Comparison of ENCODE assay signal across 8 cellular contexts in the genomic region with DNA sequence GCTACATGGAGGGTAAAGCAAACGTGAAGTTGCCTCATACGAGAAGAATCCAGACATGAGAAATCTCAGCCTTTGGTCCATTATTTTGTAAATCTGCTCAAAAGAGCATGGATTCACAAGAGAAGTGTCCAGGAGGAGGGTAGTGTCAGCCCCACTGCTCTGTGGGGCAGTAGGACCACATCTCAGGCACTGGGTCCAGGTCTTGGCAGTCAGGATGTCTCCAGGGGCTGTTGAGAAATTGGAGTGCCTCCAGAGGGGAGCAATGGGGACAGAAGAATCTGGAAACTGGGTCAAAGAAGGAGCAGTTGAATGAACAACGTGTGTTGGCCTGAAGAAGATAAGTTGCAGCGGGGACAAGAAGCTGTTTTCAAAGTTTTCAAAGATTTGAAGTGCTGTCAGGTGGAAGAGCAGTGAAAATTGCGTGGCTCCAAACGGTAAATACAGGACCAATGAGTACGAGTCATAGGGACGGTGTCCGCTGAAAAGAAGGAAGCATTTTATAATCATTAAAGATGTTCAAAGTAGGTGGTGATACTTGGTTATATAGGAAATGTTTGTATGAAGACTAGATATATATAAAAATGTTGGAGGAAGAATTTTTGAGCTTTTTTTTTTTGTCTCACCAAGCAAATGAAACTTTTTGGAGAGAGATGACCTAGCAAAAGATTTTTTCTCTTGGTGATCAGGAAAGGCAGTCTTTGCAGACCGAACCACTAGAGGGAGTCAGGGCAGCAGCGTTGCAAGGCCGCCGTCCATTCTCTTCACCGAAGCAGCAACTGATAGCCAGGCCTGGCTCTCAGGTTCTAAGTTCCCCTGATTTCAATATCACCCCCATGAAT. TPM values are rescaled to one million over a fixed set of nuclear protein-coding genes. Genes with fewer than 3 reads are reported as not detected.
DNase-seq lines count a peak whose midpoint lies in the region; ATAC-seq lines count a peak whose summit lies in the region.

No MANE protein-coding gene starts in this region.

- ATAC-seq in GM19463 (IDR thresholded peaks at IDR 0.05; ENCODE audit: unreplicated experiment) (peak; percentile 58), left colon (peak; percentile 85), HG03439 (IDR thresholded peaks at IDR 0.05; ENCODE audit: unreplicated experiment) (no peak)

- intact Hi-C loops in left colon (cut with DNase I, micrococcal nuclease), result loop anchor here in 1 of 2 donors (10.0 kb wide), 1 partner anchor 291 kb away; no protein-coding TSS in a partner anchor

- DNase-seq in AML-193 (lab: John Stamatoyannopoulos, UW) (peak; percentile 68 to 76), NCI-H2227 (lab: John Stamatoyannopoulos, UW; ENCODE audit: unreplicated experiment) (peak; percentile 34), cerebellum (ENCODE audit: low spot score) (peak; percentile 73), left colon (peak; percentile 59 to 73)
- DNase-seq in activated CD4-positive, CD25-positive, alpha-beta regulatory T cell treated with anti-CD3 and anti-CD28 coated beads, Interleukin-2, amount 50 U/mL, for 72 hours, result peak; percentile 41
- DNase-seq in stimulated activated CD4-positive, alpha-beta T cell treated with anti-CD3 and anti-CD28 coated beads, Interleukin-2, amount 100 ng/mL, for 48 hours, result peak; percentile 43 to 51

RNA-seq across cellular contexts. Expression of a gene that starts 57.1 kb away (rescaled TPM):
- 3.7 TPM for total RNA-seq in cerebellum
- 1 to 10 TPM; 8.1 to 9.5 TPM for total RNA-seq in left colon
